8 cellular contexts compared by ENCODE assay signal in the genomic region with DNA sequence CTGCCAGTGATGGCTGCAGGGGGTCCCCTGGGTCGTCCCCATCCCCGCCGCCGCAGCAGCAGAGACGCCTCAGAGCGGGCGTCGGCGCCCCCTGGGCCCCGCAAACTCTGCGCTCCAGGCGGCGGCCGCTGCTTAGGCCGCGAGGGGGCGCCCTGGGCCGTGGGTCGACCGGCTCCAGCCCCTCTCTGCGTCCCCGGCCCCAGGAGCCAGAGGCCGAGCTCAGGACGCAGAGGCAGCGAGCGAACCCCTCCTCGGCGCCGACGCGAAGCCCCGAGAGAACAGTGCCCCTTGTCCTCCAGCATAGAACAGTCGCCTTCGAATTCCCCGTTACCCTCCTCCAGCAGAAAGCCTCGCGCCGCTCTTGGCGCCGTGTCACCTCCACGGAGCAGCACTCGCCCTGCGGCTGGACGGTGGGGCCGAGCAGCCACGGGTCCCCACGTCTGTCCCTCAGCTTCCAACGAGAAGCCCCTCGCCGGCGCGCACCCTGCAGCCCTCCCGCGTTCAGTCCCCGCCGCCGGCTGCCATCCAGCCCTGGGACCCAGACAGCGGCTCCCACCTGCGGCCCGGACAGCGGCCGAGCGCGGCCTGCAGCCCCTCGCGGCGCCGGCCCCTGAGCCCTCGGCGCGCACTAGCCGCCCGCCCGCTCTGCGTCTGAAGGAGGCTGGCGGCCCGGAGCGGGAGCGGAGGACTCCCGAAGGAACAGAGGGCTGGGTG.
A peak's percentile ranks its signal among the peaks of the same experiment; 100 is the strongest.
DNase-seq lines count a peak whose midpoint lies in the region; ATAC-seq and TF ChIP-seq lines count a peak whose summit lies in the region.

No MANE protein-coding gene starts in this region.

- peak; percentile 61 for TF ChIP-seq CTCF in AG09319 (IDR thresholded peaks at IDR 0.05; ENCODE audit: low read depth, low read length)

- peak overlapping the region; percentile 50 for H3K4me3 ChIP-seq in mononuclear cell (ENCODE audit: low read length)

- H3K27me3 ChIP-seq in mononuclear cell (ENCODE audit: insufficient read depth, low read length): peaks cover 75% of the 10 kb centered on the region

- DNase-seq in AG09319 (ENCODE audit: extremely low read depth, low read depth) (no peak), NCI-H69 (lab: John Stamatoyannopoulos, UW) (peak; percentile 87), epidermal melanocyte (ENCODE audit: insufficient read length, low spot score) (peak; percentile 57)
- peak; percentile 20 to 43 (median 38) for DNase-seq in activated CD8-positive, alpha-beta memory T cell treated with anti-CD3 and anti-CD28 coated beads for 48 hours (ENCODE audit: low read depth in 2 of 3, low spot score in 2 of 3)
- peak; percentile 57 to 72 for DNase-seq in stimulated activated naive CD8-positive, alpha-beta T cell treated with anti-CD3 and anti-CD28 coated beads, Interleukin-15, amount 100 ng/mL, for 72 hours

- no peaks in the 10 kb centered on the region for H3K9me3 ChIP-seq in mononuclear cell (ENCODE audit: low read depth, low read length)

- no peaks in the 10 kb centered on the region for H3K9me3 Mint-ChIP-seq in stimulated activated naive CD8-positive, alpha-beta T cell treated with anti-CD3 and anti-CD28 coated beads, Interleukin-15, amount 100 ng/mL, for 72 hours

- H3K4me3 Mint-ChIP-seq in stimulated activated naive CD8-positive, alpha-beta T cell treated with anti-CD3 and anti-CD28 coated beads, Interleukin-15, amount 100 ng/mL, for 72 hours: peak overlapping the region; percentile 81 to 82

- H3K27me3 Mint-ChIP-seq in stimulated activated naive CD8-positive, alpha-beta T cell treated with anti-CD3 and anti-CD28 coated beads, Interleukin-15, amount 100 ng/mL, for 72 hours: peaks cover 96% of the 10 kb centered on the region

- H3K27ac Mint-ChIP-seq in stimulated activated naive CD8-positive, alpha-beta T cell treated with anti-CD3 and anti-CD28 coated beads, Interleukin-15, amount 100 ng/mL, for 72 hours: no peak overlapping the region

- peaks cover 11% of the 10 kb centered on the region for H3K4me1 Mint-ChIP-seq in stimulated activated naive CD8-positive, alpha-beta T cell treated with anti-CD3 and anti-CD28 coated beads, Interleukin-15, amount 100 ng/mL, for 72 hours

- peak; percentile 63 for ATAC-seq in GM18519 (IDR thresholded peaks at IDR 0.05; ENCODE audit: low FRiP score, unreplicated experiment)
- peak; percentile 71 for ATAC-seq in HG02981 (IDR thresholded peaks at IDR 0.05; ENCODE audit: unreplicated experiment)
- ATAC-seq in stimulated activated naive CD8-positive, alpha-beta T cell treated with anti-CD3 and anti-CD28 coated beads, Interleukin-15, amount 100 ng/mL, for 72 hours: peak; percentile 86

- peaks cover 22% of the 10 kb centered on the region for H3K4me1 ChIP-seq in mononuclear cell (ENCODE audit: insufficient read depth, low read length)
